In genomic region chr17:41069031-41069430, GRCh38 we compare ENCODE assay signal across 6 cellular contexts.
"Had no signal": no experiment of that assay in that cellular context is flagged by ENCODE, and none has a peak within 500 bp of the region (broad histone marks: within the 10 kb centered on the region; RNA-seq: fewer than 3 reads in every experiment).

No MANE protein-coding gene starts in this region.

- DNase-seq: H7, HFFc6, KG1 had no signal

- H3K27ac ChIP-seq: HL-60 had no signal

- H3K36me3 ChIP-seq: HAP-1 had no signal

- H3K4me3 ChIP-seq: GM23338, HAP-1 had no signal
